In the genomic region with DNA sequence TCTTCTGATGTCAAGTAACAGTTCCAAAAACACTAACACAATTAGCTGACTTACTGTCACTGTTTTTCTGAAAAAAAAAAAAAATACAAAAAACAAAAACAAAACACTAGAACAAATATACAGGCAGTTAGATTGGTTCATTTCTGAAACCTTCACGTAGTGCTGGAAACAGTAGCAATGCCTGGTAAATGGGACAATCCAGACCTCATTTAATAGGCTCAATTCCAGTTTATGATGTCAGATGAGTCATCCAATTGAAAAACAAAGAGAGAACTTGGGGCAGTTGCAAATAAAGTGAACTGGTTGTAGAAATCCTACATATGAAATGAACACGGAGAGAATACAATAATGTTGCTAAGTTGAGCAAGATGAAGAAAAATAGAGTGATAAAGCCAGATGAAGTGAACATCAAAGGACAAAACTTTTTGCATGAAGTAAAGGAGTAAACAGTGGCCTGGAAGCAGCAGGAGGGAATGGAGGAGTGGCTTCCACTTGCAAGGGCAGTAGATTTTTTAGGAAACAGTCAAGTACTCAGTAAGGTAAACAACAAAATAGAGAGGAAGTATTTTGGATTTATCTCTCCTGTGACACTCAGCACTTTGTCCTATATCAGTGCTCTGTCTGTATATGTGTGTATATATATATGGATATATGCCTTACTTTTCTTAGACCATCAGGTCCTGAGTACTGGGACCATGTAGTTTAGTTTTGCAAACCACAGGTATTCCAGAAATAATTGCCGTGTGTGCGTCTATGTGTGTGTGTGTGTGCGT, we compare ENCODE assay signal across 1 cellular context.
TF ChIP-seq lines count a peak whose summit lies in the region.

No MANE protein-coding gene starts in this region.

TF ChIP-seq in K562, 482 proteins besides CTCF, POLR2A, EP300 and RAD21 (continued from another document and continues in another):
- TF ChIP-seq, protein P1, sequence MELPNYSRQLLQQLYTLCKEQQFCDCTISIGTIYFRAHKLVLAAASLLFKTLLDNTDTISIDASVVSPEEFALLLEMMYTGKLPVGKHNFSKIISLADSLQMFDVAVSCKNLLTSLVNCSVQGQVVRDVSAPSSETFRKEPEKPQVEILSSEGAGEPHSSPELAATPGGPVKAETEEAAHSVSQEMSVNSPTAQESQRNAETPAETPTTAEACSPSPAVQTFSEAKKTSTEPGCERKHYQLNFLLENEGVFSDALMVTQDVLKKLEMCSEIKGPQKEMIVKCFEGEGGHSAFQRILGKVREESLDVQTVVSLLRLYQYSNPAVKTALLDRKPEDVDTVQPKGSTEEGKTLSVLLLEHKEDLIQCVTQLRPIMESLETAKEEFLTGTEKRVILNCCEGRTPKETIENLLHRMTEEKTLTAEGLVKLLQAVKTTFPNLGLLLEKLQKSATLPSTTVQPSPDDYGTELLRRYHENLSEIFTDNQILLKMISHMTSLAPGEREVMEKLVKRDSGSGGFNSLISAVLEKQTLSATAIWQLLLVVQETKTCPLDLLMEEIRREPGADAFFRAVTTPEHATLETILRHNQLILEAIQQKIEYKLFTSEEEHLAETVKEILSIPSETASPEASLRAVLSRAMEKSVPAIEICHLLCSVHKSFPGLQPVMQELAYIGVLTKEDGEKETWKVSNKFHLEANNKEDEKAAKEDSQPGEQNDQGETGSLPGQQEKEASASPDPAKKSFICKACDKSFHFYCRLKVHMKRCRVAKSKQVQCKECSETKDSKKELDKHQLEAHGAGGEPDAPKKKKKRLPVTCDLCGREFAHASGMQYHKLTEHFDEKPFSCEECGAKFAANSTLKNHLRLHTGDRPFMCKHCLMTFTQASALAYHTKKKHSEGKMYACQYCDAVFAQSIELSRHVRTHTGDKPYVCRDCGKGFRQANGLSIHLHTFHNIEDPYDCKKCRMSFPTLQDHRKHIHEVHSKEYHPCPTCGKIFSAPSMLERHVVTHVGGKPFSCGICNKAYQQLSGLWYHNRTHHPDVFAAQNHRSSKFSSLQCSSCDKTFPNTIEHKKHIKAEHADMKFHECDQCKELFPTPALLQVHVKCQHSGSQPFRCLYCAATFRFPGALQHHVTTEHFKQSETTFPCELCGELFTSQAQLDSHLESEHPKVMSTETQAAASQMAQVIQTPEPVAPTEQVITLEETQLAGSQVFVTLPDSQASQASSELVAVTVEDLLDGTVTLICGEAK (IDR thresholded peaks at IDR 0.05), result no peak
- TF ChIP-seq, protein P1 (CRISPR knock-in tag; IDR thresholded peaks at IDR 0.05), result no peak
- TF ChIP-seq BDP1 (IDR thresholded peaks at IDR 0.05; ENCODE audit: insufficient read depth, insufficient read length), result no peak
- TF ChIP-seq CTBP1 (IDR thresholded peaks at IDR 0.05; ENCODE audit: borderline replicate concordance), result no peak
- TF ChIP-seq, protein P2, sequence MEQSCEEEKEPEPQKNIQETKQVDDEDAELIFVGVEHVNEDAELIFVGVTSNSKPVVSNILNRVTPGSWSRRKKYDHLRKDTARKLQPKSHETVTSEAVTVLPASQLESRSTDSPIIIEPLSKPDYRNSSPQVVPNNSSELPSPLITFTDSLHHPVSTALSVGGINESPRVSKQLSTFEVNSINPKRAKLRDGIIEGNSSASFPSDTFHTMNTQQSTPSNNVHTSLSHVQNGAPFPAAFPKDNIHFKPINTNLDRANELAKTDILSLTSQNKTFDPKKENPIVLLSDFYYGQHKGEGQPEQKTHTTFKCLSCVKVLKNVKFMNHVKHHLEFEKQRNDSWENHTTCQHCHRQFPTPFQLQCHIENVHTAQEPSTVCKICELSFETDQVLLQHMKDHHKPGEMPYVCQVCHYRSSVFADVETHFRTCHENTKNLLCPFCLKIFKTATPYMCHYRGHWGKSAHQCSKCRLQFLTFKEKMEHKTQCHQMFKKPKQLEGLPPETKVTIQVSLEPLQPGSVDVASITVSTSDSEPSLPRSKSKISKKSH (CRISPR knock-in tag; IDR thresholded peaks at IDR 0.05), result no peak
- TF ChIP-seq KDM4B (IDR thresholded peaks at IDR 0.05; ENCODE audit: borderline replicate concordance in 2 of 2, low read depth in 1 of 2), result no peak
- no peak for TF ChIP-seq KLF10 (CRISPR knock-in tag; IDR thresholded peaks at IDR 0.05)
- TF ChIP-seq, protein P3, sequence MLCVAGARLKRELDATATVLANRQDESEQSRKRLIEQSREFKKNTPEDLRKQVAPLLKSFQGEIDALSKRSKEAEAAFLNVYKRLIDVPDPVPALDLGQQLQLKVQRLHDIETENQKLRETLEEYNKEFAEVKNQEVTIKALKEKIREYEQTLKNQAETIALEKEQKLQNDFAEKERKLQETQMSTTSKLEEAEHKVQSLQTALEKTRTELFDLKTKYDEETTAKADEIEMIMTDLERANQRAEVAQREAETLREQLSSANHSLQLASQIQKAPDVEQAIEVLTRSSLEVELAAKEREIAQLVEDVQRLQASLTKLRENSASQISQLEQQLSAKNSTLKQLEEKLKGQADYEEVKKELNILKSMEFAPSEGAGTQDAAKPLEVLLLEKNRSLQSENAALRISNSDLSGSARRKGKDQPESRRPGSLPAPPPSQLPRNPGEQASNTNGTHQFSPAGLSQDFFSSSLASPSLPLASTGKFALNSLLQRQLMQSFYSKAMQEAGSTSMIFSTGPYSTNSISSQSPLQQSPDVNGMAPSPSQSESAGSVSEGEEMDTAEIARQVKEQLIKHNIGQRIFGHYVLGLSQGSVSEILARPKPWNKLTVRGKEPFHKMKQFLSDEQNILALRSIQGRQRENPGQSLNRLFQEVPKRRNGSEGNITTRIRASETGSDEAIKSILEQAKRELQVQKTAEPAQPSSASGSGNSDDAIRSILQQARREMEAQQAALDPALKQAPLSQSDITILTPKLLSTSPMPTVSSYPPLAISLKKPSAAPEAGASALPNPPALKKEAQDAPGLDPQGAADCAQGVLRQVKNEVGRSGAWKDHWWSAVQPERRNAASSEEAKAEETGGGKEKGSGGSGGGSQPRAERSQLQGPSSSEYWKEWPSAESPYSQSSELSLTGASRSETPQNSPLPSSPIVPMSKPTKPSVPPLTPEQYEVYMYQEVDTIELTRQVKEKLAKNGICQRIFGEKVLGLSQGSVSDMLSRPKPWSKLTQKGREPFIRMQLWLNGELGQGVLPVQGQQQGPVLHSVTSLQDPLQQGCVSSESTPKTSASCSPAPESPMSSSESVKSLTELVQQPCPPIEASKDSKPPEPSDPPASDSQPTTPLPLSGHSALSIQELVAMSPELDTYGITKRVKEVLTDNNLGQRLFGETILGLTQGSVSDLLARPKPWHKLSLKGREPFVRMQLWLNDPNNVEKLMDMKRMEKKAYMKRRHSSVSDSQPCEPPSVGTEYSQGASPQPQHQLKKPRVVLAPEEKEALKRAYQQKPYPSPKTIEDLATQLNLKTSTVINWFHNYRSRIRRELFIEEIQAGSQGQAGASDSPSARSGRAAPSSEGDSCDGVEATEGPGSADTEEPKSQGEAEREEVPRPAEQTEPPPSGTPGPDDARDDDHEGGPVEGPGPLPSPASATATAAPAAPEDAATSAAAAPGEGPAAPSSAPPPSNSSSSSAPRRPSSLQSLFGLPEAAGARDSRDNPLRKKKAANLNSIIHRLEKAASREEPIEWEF (CRISPR knock-in tag; IDR thresholded peaks at IDR 0.05), result no peak
- TF ChIP-seq LEF1 (IDR thresholded peaks at IDR 0.05), result peak; percentile 77
- TF ChIP-seq HNRNPLL (IDR thresholded peaks at IDR 0.05; ENCODE audit: low read depth, low read length, poor library complexity, severe bottlenecking), result no peak
- no peak for TF ChIP-seq TAF1 (IDR thresholded peaks at IDR 0.05; ENCODE audit: control insufficient read depth, extremely low read depth, insufficient read depth, low read length, severe bottlenecking)
- TF ChIP-seq ARID2 (IDR thresholded peaks at IDR 0.05), result no peak
- TF ChIP-seq, protein P4, sequence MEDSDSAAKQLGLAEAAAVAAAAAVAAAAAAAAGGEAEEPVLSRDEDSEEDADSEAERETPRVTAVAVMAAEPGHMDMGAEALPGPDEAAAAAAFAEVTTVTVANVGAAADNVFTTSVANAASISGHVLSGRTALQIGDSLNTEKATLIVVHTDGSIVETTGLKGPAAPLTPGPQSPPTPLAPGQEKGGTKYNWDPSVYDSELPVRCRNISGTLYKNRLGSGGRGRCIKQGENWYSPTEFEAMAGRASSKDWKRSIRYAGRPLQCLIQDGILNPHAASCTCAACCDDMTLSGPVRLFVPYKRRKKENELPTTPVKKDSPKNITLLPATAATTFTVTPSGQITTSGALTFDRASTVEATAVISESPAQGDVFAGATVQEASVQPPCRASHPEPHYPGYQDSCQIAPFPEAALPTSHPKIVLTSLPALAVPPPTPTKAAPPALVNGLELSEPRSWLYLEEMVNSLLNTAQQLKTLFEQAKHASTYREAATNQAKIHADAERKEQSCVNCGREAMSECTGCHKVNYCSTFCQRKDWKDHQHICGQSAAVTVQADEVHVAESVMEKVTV (CRISPR knock-in tag; IDR thresholded peaks at IDR 0.05), result no peak
- peak; percentile 57; the same call in 1 of the 2 replicates for TF ChIP-seq NFE2 (IDR thresholded peaks at IDR 0.05; ENCODE audit: low read depth)
- TF ChIP-seq ZNF583 (CRISPR knock-in tag; IDR thresholded peaks at IDR 0.05), result no peak
- TF ChIP-seq FOXA1 (IDR thresholded peaks at IDR 0.05; ENCODE audit: borderline replicate concordance), result no peak
- no peak for TF ChIP-seq ZNF124 (CRISPR knock-in tag; IDR thresholded peaks at IDR 0.05)
- TF ChIP-seq ZNF184 (CRISPR knock-in tag; IDR thresholded peaks at IDR 0.05), result no peak
- TF ChIP-seq CHCHD3 (CRISPR knock-in tag; IDR thresholded peaks at IDR 0.05), result no peak
- no peak for TF ChIP-seq SNRNP70 (optimal IDR thresholded peaks at IDR 0.05; ENCODE audit: low read depth, low read length)
- TF ChIP-seq RBM17 (IDR thresholded peaks at IDR 0.05; ENCODE audit: borderline replicate concordance, low read depth, low read length), result no peak
- TF ChIP-seq ZSCAN32 (CRISPR knock-in tag; IDR thresholded peaks at IDR 0.05), result no peak
- TF ChIP-seq, protein P5, sequence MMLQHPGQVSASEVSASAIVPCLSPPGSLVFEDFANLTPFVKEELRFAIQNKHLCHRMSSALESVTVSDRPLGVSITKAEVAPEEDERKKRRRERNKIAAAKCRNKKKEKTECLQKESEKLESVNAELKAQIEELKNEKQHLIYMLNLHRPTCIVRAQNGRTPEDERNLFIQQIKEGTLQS (IDR thresholded peaks at IDR 0.05), result peak; percentile 91
- TF ChIP-seq, protein P5 (CRISPR knock-in tag; conservative IDR thresholded peaks at IDR 0.05), result no peak
- TF ChIP-seq GTF2F1 (IDR thresholded peaks at IDR 0.05; ENCODE audit: low read depth, low read length), result no peak
- TF ChIP-seq, protein P6, sequence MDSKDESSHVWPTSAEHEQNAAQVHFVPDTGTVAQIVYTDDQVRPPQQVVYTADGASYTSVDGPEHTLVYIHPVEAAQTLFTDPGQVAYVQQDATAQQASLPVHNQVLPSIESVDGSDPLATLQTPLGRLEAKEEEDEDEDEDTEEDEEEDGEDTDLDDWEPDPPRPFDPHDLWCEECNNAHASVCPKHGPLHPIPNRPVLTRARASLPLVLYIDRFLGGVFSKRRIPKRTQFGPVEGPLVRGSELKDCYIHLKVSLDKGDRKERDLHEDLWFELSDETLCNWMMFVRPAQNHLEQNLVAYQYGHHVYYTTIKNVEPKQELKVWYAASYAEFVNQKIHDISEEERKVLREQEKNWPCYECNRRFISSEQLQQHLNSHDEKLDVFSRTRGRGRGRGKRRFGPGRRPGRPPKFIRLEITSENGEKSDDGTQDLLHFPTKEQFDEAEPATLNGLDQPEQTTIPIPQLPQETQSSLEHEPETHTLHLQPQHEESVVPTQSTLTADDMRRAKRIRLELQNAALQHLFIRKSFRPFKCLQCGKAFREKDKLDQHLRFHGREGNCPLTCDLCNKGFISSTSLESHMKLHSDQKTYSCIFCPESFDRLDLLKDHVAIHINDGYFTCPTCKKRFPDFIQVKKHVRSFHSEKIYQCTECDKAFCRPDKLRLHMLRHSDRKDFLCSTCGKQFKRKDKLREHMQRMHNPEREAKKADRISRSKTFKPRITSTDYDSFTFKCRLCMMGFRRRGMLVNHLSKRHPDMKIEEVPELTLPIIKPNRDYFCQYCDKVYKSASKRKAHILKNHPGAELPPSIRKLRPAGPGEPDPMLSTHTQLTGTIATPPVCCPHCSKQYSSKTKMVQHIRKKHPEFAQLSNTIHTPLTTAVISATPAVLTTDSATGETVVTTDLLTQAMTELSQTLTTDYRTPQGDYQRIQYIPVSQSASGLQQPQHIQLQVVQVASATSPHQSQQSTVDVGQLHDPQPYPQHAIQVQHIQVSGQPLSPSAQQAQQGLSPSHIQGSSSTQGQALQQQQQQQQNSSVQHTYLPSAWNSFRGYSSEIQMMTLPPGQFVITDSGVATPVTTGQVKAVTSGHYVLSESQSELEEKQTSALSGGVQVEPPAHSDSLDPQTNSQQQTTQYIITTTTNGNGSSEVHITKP (IDR thresholded peaks at IDR 0.05; ENCODE audit: partially characterized antibody), result peak; percentile 82
- no peak for TF ChIP-seq ZNF785 (CRISPR knock-in tag; IDR thresholded peaks at IDR 0.05)
- TF ChIP-seq SMARCA4 (IDR thresholded peaks at IDR 0.05), result no peak; the same call in 1 of the 2 replicates
- no peak for TF ChIP-seq SP1 (CRISPR knock-in tag; IDR thresholded peaks at IDR 0.05)
- 0 out of 2 replicates have a peak, but pooled peaks have one; percentile 26 for TF ChIP-seq ZNF197 (CRISPR knock-in tag; IDR thresholded peaks at IDR 0.05; ENCODE audit: low read depth)
- TF ChIP-seq NFIC (IDR thresholded peaks at IDR 0.05), result no peak
- no peak for TF ChIP-seq SMAD2 (IDR thresholded peaks at IDR 0.05; ENCODE audit: low read depth, low read length)
- 0 out of 2 replicates have a peak, but pooled peaks have one; percentile 29 for TF ChIP-seq NCOA6 (IDR thresholded peaks at IDR 0.05)
- no peak for TF ChIP-seq TAF15 (IDR thresholded peaks at IDR 0.05; ENCODE audit: low read depth, low read length)
- no peak for TF ChIP-seq ZNF324 (CRISPR knock-in tag; IDR thresholded peaks at IDR 0.05)
- no peak for TF ChIP-seq GABPB1 (CRISPR knock-in tag; IDR thresholded peaks at IDR 0.05)
- TF ChIP-seq RBM15 (IDR thresholded peaks at IDR 0.05; ENCODE audit: insufficient read depth, low read length), result no peak
